ENCODE assay signal across 10 cellular contexts in the genomic region with DNA sequence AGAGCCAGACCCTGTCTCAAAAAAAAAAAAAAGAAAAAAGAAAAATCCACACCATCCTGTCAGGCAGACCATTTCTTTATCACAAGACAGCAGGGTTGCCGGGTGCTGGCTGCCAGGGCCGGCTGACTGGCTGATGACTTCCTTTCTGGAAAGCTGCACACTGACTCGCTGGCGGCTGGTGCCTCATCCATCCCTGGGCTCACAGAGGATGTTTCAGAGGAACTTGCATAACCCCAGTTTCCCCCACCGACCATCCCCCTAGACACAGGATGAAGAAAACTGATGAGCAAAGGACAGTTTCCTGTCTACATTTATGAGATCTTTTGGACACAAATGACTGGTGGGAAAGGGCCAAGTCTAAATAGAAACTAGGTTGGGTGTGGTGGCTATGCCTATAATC. TPM values are rescaled to one million over a fixed set of nuclear protein-coding genes. Genes with fewer than 3 reads are reported as not detected.
DNase-seq lines count a peak whose midpoint lies in the region; ATAC-seq lines count a peak whose summit lies in the region.
"Had no signal": no experiment of that assay in that cellular context is flagged by ENCODE, and none has a peak within 500 bp of the region (broad histone marks: within the 10 kb centered on the region; RNA-seq: fewer than 3 reads in every experiment).

No MANE protein-coding gene starts in this region.

- peak overlapping the region in 7 of 9 donors; percentile 8 to 67 (median 41) for H3K27ac Mint-ChIP-seq in naive thymus-derived CD4-positive, alpha-beta T cell

- DNase-seq in COLO829 (ENCODE audit: low spot score), result peak; percentile 21
- peak; percentile 70 for DNase-seq in NOMO-1 treated with dmso at 0.1 percent for 144 hours (lab: John Stamatoyannopoulos, UW; ENCODE audit: unreplicated experiment)
- peak; percentile 87 for DNase-seq in dermis blood vessel endothelial cell
- DNase-seq in naive thymus-derived CD4-positive, alpha-beta T cell, result no peak
- DNase-seq in SHP77 treated with DMSO at 0.1 percent for 48 hours (lab: John Stamatoyannopoulos, UW), result no peak
- no peak for DNase-seq in HUDEP-2 (lab: John Stamatoyannopoulos, UW; ENCODE audit: unreplicated experiment in 76 of 76)
- DNase-seq: NCI-H2029 had no signal

- no peaks in the 10 kb centered on the region for H3K9me3 Mint-ChIP-seq in naive thymus-derived CD4-positive, alpha-beta T cell

- H3K36me3 Mint-ChIP-seq in naive thymus-derived CD4-positive, alpha-beta T cell, result peaks cover 1 to 49% (median 30%) of the 10 kb centered on the region in 5 donors

- ATAC-seq in naive thymus-derived CD4-positive, alpha-beta T cell, result peak; percentile 73
- ATAC-seq in HG02970 (IDR thresholded peaks at IDR 0.05; ENCODE audit: low FRiP score, unreplicated experiment) (no peak), GM19351 (IDR thresholded peaks at IDR 0.05; ENCODE audit: unreplicated experiment) (no peak)

- no peak overlapping the region for H3K4me3 Mint-ChIP-seq in naive thymus-derived CD4-positive, alpha-beta T cell

- H3K27ac ChIP-seq in naive thymus-derived CD4-positive, alpha-beta T cell (ENCODE audit: low read depth, low read length), result no peak overlapping the region

- H3K36me3 ChIP-seq in naive thymus-derived CD4-positive, alpha-beta T cell (ENCODE audit: control insufficient read depth in 2 of 3, insufficient read depth in 3 of 3, low read length in 3 of 3), result peaks cover 0 to 21% (median 0%) of the 10 kb centered on the region in 3 experiments

- intact Hi-C loops in naive thymus-derived CD4-positive, alpha-beta T cell (cut with micrococcal nuclease), result no loop called here

- POLR2A ChIA-PET in naive thymus-derived CD4-positive, alpha-beta T cell (lab: Charles Lee), result no interaction called here

- H3K9me3 ChIP-seq in naive thymus-derived CD4-positive, alpha-beta T cell (ENCODE audit: control insufficient read depth in 2 of 3, low read length in 3 of 3), result no peaks in the 10 kb centered on the region

- no peaks in the 10 kb centered on the region for H3K27me3 ChIP-seq in naive thymus-derived CD4-positive, alpha-beta T cell (ENCODE audit: control insufficient read depth in 2 of 2, insufficient read depth in 2 of 2, low read length in 2 of 2)

- H3K4me3 ChIP-seq in naive thymus-derived CD4-positive, alpha-beta T cell (ENCODE audit: low read length), result no peak overlapping the region
- H3K4me3 ChIP-seq: skin epidermis had no signal

- H3K27me3 Mint-ChIP-seq in naive thymus-derived CD4-positive, alpha-beta T cell, result no peaks in the 10 kb centered on the region

- no peaks in the 10 kb centered on the region for H3K4me1 ChIP-seq in naive thymus-derived CD4-positive, alpha-beta T cell (ENCODE audit: control insufficient read depth in 2 of 2, insufficient read depth in 2 of 2, low read length in 2 of 2)

- CTCF ChIA-PET in naive thymus-derived CD4-positive, alpha-beta T cell (lab: Charles Lee), result no interaction called here

- H3K4me1 Mint-ChIP-seq in naive thymus-derived CD4-positive, alpha-beta T cell, result peaks cover 7 to 21% (median 7%) of the 10 kb centered on the region in 7 donors

RNA-seq across cellular contexts. Expression of a gene that starts 14.1 kb away (rescaled TPM):
- total RNA-seq in dermis blood vessel endothelial cell, result 6.6 and 12.0 TPM in 2 replicates
- total RNA-seq in naive thymus-derived CD4-positive, alpha-beta T cell, result 10 to 100 TPM in 2 of 5 experiments, 1 to 10 TPM in 3; 4.4 to 16.2 (median 6.6) TPM
- polyA plus RNA-seq in naive thymus-derived CD4-positive, alpha-beta T cell, result 1 to 10 TPM; 3.8 to 6.3 TPM

RNA-seq across cellular contexts. Expression of a gene that starts 36.0 kb away (rescaled TPM):
- total RNA-seq in dermis blood vessel endothelial cell, result 16.5 and 19.7 TPM in 2 replicates
- total RNA-seq in naive thymus-derived CD4-positive, alpha-beta T cell, result 10 to 100 TPM in 3 of 5 experiments, 1 to 10 TPM in 2; 7.2 to 12.7 (median 10.2) TPM
- polyA plus RNA-seq in naive thymus-derived CD4-positive, alpha-beta T cell, result 1 to 10 TPM; 3.6 to 4.3 TPM

Comparison
In these comparisons a context has a peak if more than half of its experiments do, and no peak if none do; other contexts are left out.
1. DNase-seq: peak in COLO829 (single experiment), NOMO-1 treated with dmso at 0.1 percent for 144 hours (single experiment) and dermis blood vessel endothelial cell (single experiment); none in naive thymus-derived CD4-positive, alpha-beta T cell (0 of 9), SHP77 treated with DMSO at 0.1 percent for 48 hours (single experiment) and HUDEP-2 (0 of 76).